9 cellular contexts compared by ENCODE assay signal in genomic region chr12:42327227-42327590, GRCh38. TPM values are rescaled to one million over a fixed set of nuclear protein-coding genes. Genes with fewer than 3 reads are reported as not detected.
DNase-seq lines count a peak whose midpoint lies in the region; ATAC-seq and TF ChIP-seq lines count a peak whose summit lies in the region.
"Had no signal": no experiment of that assay in that cellular context is flagged by ENCODE, and none has a peak within 500 bp of the region (broad histone marks: within the 10 kb centered on the region; RNA-seq: fewer than 3 reads in every experiment).

No MANE protein-coding gene starts in this region.

- H3K4me3 ChIP-seq in astrocyte of the cerebellum (ENCODE audit: low read depth, low read length) = peak overlapping the region; percentile 70
- peak overlapping the region; percentile 86 for H3K4me3 ChIP-seq in upper lobe of right lung

- TF ChIP-seq CTCF in astrocyte of the cerebellum (IDR thresholded peaks at IDR 0.05; ENCODE audit: low read depth, low read length, missing control alignments) (no peak), upper lobe of right lung (IDR thresholded peaks at IDR 0.05) (no peak)

- ATAC-seq in memory B cell (ENCODE audit: low read depth) (no peak), upper lobe of right lung (no peak), HG03196 (IDR thresholded peaks at IDR 0.05; ENCODE audit: unreplicated experiment) (no peak)

- intact Hi-C loops in upper lobe of right lung (cut with DNase I) = no loop called here

- H3K9me3 ChIP-seq in upper lobe of right lung = no peaks in the 10 kb centered on the region

- H3K27me3 Mint-ChIP-seq in activated naive CD4-positive, alpha-beta T cell treated with anti-CD3 and anti-CD28 coated beads, Interleukin-2, amount 50 U/mL, for 24 hours = no peaks in the 10 kb centered on the region
- H3K27me3 Mint-ChIP-seq in memory B cell = no peaks in the 10 kb centered on the region

- peaks cover 11% of the 10 kb centered on the region for H3K36me3 ChIP-seq in upper lobe of right lung

- no peak for DNase-seq in activated naive CD4-positive, alpha-beta T cell (lab: John Stamatoyannopoulos, UW)
- DNase-seq in astrocyte of the cerebellum (ENCODE audit: low read depth) (no peak), memory B cell (ENCODE audit: low spot score in 2 of 2) (no peak), upper lobe of right lung (no peak), SKM-1 (lab: John Stamatoyannopoulos, UW; ENCODE audit: unreplicated experiment) (no peak), T-helper 9 cell (no peak)
- DNase-seq: DMS153 had no signal

- peaks cover 32% of the 10 kb centered on the region for H3K4me1 ChIP-seq in upper lobe of right lung

- no peaks in the 10 kb centered on the region for H3K9me3 Mint-ChIP-seq in activated naive CD4-positive, alpha-beta T cell treated with anti-CD3 and anti-CD28 coated beads, Interleukin-2, amount 50 U/mL, for 24 hours
- no peaks in the 10 kb centered on the region for H3K9me3 Mint-ChIP-seq in memory B cell

- H3K36me3 Mint-ChIP-seq in activated naive CD4-positive, alpha-beta T cell treated with anti-CD3 and anti-CD28 coated beads, Interleukin-2, amount 50 U/mL, for 24 hours = no peaks in the 10 kb centered on the region
- peaks cover 2% of the 10 kb centered on the region for H3K36me3 Mint-ChIP-seq in memory B cell

- H3K4me1 Mint-ChIP-seq in activated naive CD4-positive, alpha-beta T cell treated with anti-CD3 and anti-CD28 coated beads, Interleukin-2, amount 50 U/mL, for 24 hours = peaks cover 66% of the 10 kb centered on the region
- H3K4me1 Mint-ChIP-seq in memory B cell = peaks cover 42% of the 10 kb centered on the region

- H3K4me3 Mint-ChIP-seq in activated naive CD4-positive, alpha-beta T cell treated with anti-CD3 and anti-CD28 coated beads, Interleukin-2, amount 50 U/mL, for 24 hours = peak overlapping the region; percentile 96
- H3K4me3 Mint-ChIP-seq in memory B cell = peak overlapping the region; percentile 100

- no peaks in the 10 kb centered on the region for H3K27me3 ChIP-seq in upper lobe of right lung

- peak overlapping the region; percentile 89 for H3K27ac ChIP-seq in upper lobe of right lung

- peak overlapping the region; percentile 98 for H3K27ac Mint-ChIP-seq in activated naive CD4-positive, alpha-beta T cell treated with anti-CD3 and anti-CD28 coated beads, Interleukin-2, amount 50 U/mL, for 24 hours
- H3K27ac Mint-ChIP-seq in memory B cell = peak overlapping the region; percentile 99

- in situ Hi-C loops in astrocyte of the cerebellum (cut with HindIII; ENCODE audit: low sequenced_read_pairs) = loop anchor here (5.0 to 25.0 kb wide), 2 partner anchors 190 to 1365 kb away; no protein-coding TSS in a partner anchor

RNA-seq across cellular contexts. Expression of gene PPHLN1, which starts 1.2 kb away (rescaled TPM):
- total RNA-seq in upper lobe of right lung = 41.8 TPM

RNA-seq across cellular contexts. Expression of gene ZCRB1, which starts 1.3 kb away (rescaled TPM):
- total RNA-seq in upper lobe of right lung = 36.2 TPM
